10 cellular contexts compared by ENCODE assay signal in the genomic region with DNA sequence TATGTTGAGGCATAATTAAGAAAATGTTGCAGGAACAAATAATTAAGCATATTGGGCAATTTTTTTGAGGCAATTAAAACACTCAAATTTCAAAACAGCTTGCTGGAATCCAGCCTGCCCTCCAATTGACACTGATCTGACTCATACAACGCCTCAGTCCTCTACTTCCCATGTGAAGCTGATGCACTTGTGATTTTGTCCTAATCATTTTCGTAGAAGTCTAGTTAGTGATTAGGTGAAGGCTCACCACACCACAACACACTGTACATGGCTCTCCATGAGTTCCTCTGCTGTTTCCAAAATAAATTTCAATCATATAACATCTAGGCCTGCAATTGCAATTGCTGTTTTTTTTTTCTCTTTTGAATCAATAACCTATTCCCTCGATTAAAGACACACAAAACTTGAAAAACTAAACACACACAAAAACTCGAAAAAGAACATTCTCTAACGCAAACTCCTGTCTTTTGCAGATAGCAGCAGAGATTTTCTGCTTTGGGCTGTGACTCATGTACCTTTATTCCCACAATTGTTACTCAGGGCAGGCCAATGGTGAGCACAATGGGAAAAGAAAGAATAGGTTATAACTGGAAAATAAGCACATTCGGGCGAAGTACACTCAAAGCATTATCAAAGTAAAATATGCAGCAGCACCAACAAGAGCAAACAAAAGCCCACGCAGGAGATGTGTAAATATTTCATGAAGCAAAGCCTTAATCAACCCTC. TPM values are rescaled to one million over a fixed set of nuclear protein-coding genes. Genes with fewer than 3 reads are reported as not detected.
DNase-seq lines count a peak whose midpoint lies in the region; ATAC-seq, FAIRE-seq and TF ChIP-seq lines count a peak whose summit lies in the region.
"Had no signal": no experiment of that assay in that cellular context is flagged by ENCODE, and none has a peak within 500 bp of the region (broad histone marks: within the 10 kb centered on the region; RNA-seq: fewer than 3 reads in every experiment).

No MANE protein-coding gene starts in this region.

- H3K4me3 Mint-ChIP-seq in astrocyte (ENCODE audit: unreplicated experiment), result peak overlapping the region; percentile 91

- no peaks in the 10 kb centered on the region for H3K36me3 ChIP-seq in astrocyte (ENCODE audit: insufficient read depth, low read length)

- no peaks in the 10 kb centered on the region for H3K79me2 ChIP-seq in astrocyte (ENCODE audit: insufficient read depth, low read length)

- FAIRE-seq in astrocyte (lab: Jason Lieb, UNC), result no peak
- FAIRE-seq: G401.6 had no signal

- H3K27ac Mint-ChIP-seq in astrocyte (ENCODE audit: unreplicated experiment), result no peak overlapping the region

- no peaks in the 10 kb centered on the region for H3K9me3 ChIP-seq in astrocyte (ENCODE audit: insufficient read depth, low read depth, low read length)

- no peaks in the 10 kb centered on the region for H3K4me1 ChIP-seq in astrocyte (ENCODE audit: insufficient read depth, low read length)

- no peak overlapping the region for H3K9ac ChIP-seq in astrocyte (ENCODE audit: low read length)

- DNase-seq in stimulated activated naive CD4-positive, alpha-beta T cell treated with Interleukin-2 at 50 U/mL for 16 hours (lab: John Stamatoyannopoulos, UW), result peak; percentile 7
- DNase-seq in stimulated activated naive CD4-positive, alpha-beta T cell (lab: John Stamatoyannopoulos, UW), result no peak
- DNase-seq in astrocyte (ENCODE audit: low read depth) (peak; percentile 46), left lobe of liver (ENCODE audit: low spot score) (no peak), iPS-NIHi11 (ENCODE audit: low spot score) (no peak), NCI-H128 (lab: John Stamatoyannopoulos, UW; ENCODE audit: unreplicated experiment) (no peak)

- TF ChIP-seq CTCF in astrocyte (IDR thresholded peaks at IDR 0.05; ENCODE audit: insufficient read depth, low read depth, low read length), result no peak

- H3K27ac ChIP-seq in astrocyte (ENCODE audit: low read depth, low read length), result no peak overlapping the region

- H2AFZ ChIP-seq in astrocyte (ENCODE audit: low read depth, low read length), result no peak overlapping the region

- H3K9me3 Mint-ChIP-seq in astrocyte (ENCODE audit: unreplicated experiment), result peaks cover 2% of the 10 kb centered on the region

- H3K27me3 Mint-ChIP-seq in astrocyte (ENCODE audit: low read depth, unreplicated experiment), result no peaks in the 10 kb centered on the region

- no peak overlapping the region for H3K4me3 ChIP-seq in astrocyte (ENCODE audit: insufficient read depth, low read depth, low read length)

- H3K27me3 ChIP-seq in astrocyte (ENCODE audit: insufficient read depth, low read length), result no peaks in the 10 kb centered on the region

- peak; percentile 17 for ATAC-seq in left lobe of liver
- no peak for ATAC-seq in HG03135 (IDR thresholded peaks at IDR 0.05; ENCODE audit: unreplicated experiment)
- ATAC-seq in GM21390 (IDR thresholded peaks at IDR 0.05; ENCODE audit: unreplicated experiment), result no peak
- ATAC-seq: Panc1 had no signal

- no peaks in the 10 kb centered on the region for H4K20me1 ChIP-seq in astrocyte (ENCODE audit: insufficient read depth, low read length)

- peaks cover 14% of the 10 kb centered on the region for H3K4me1 Mint-ChIP-seq in astrocyte (ENCODE audit: low read depth, unreplicated experiment)

- no peaks in the 10 kb centered on the region for H3K36me3 Mint-ChIP-seq in astrocyte (ENCODE audit: low read depth, unreplicated experiment)

- H3K4me2 ChIP-seq in astrocyte (ENCODE audit: low read length), result no peak overlapping the region

RNA-seq across cellular contexts. Expression of gene GPRIN3, which starts 1.7 kb away (rescaled TPM):
- 2.6 and 6.9 TPM in 2 replicates for total RNA-seq in astrocyte
- total RNA-seq in left lobe of liver, result 0.40 TPM

Comparison
In these comparisons a context has a peak if more than half of its experiments do, and no peak if none do; other contexts are left out.
1. DNase-seq: peak in stimulated activated naive CD4-positive, alpha-beta T cell treated with Interleukin-2 at 50 U/mL for 16 hours (single experiment) and astrocyte (single experiment); none in stimulated activated naive CD4-positive, alpha-beta T cell (0 of 6), left lobe of liver (single experiment), iPS-NIHi11 (single experiment) and NCI-H128 (single experiment).